In genomic region chr5:86896916-86897315, GRCh38 we compare ENCODE assay signal across 27 cellular contexts.
"Had no signal": no experiment of that assay in that cellular context is flagged by ENCODE, and none has a peak within 500 bp of the region (broad histone marks: within the 10 kb centered on the region; RNA-seq: fewer than 3 reads in every experiment).

No MANE protein-coding gene starts in this region.

- H3K4me1 ChIP-seq: neural progenitor cell, parathyroid adenoma, psoas muscle, right lobe of liver, sigmoid colon, stomach, thyroid gland, tibial nerve, upper lobe of left lung, vagina had no signal

- ATAC-seq: psoas muscle; right cardiac atrium; right lobe of liver; stimulated activated effector memory CD8-positive, alpha-beta T cell treated with anti-CD3 and anti-CD28 coated beads, Interleukin-12 subunit alpha, Interleukin-12 subunit beta, amount 100 ng/mL, for 72 hours; stimulated activated naive B cell treated with anti-CD40 and anti-IgM and Interleukin-4, amounts not matched to agents 10 μg/mL and 1 μg/mL and 100 μg/mL, for 72 hours had no signal

- H3K9me3 Mint-ChIP-seq: nephron; neural progenitor cell; stimulated activated effector memory CD8-positive, alpha-beta T cell treated with anti-CD3 and anti-CD28 coated beads, Interleukin-12 subunit alpha, Interleukin-12 subunit beta, amount 100 ng/mL, for 72 hours; stimulated activated naive B cell treated with anti-CD40 and anti-IgM and Interleukin-4, amounts not matched to agents 10 μg/mL and 1 μg/mL and 100 μg/mL, for 72 hours; stimulated activated naive CD8-positive, alpha-beta T cell treated with anti-CD3 and anti-CD28 coated beads, Interleukin-15, Interleukin-2, amounts not matched to agents 100 ng/mL and 50 ng/mL, for 24 hours had no signal

- H3K36me3 ChIP-seq: neural progenitor cell, ovary, right lobe of liver, sigmoid colon, stomach, thoracic aorta, thyroid gland, tibial nerve, upper lobe of left lung, vagina had no signal

- H3K9me3 ChIP-seq: ovary, psoas muscle, right lobe of liver, sigmoid colon, stomach, thoracic aorta, thyroid gland, tibial nerve, upper lobe of left lung, vagina had no signal

- H3K27ac ChIP-seq: neural progenitor cell, ovary, parathyroid adenoma, psoas muscle, right lobe of liver, sigmoid colon, stomach, thoracic aorta, thyroid gland, tibial nerve, upper lobe of left lung, vagina had no signal

- H3K27me3 Mint-ChIP-seq: progenitor cell of endocrine pancreas had no signal

- H3K4me3 ChIP-seq: neural progenitor cell, ovary, psoas muscle, right lobe of liver, sigmoid colon, stomach, thoracic aorta, thyroid gland, tibial nerve, upper lobe of left lung, vagina had no signal

- H3K9ac ChIP-seq: neural progenitor cell, parathyroid adenoma had no signal

- H3K27me3 ChIP-seq: neural progenitor cell, ovary, sigmoid colon, stomach, thyroid gland, tibial nerve, upper lobe of left lung, vagina had no signal

- H3K36me3 Mint-ChIP-seq: neural progenitor cell; stimulated activated effector memory CD8-positive, alpha-beta T cell treated with anti-CD3 and anti-CD28 coated beads, Interleukin-12 subunit alpha, Interleukin-12 subunit beta, amount 100 ng/mL, for 72 hours; stimulated activated naive B cell treated with anti-CD40 and anti-IgM and Interleukin-4, amounts not matched to agents 10 μg/mL and 1 μg/mL and 100 μg/mL, for 72 hours had no signal

- H3K4me1 Mint-ChIP-seq: nephron; neural progenitor cell; stimulated activated effector memory CD8-positive, alpha-beta T cell treated with anti-CD3 and anti-CD28 coated beads, Interleukin-12 subunit alpha, Interleukin-12 subunit beta, amount 100 ng/mL, for 72 hours; stimulated activated naive B cell treated with anti-CD40 and anti-IgM and Interleukin-4, amounts not matched to agents 10 μg/mL and 1 μg/mL and 100 μg/mL, for 72 hours had no signal

- DNase-seq: occipital lobe; ovary; posterior cingulate gyrus; psoas muscle; right cardiac atrium; right lobe of liver; sigmoid colon; small intestine; stimulated activated CD4-positive, alpha-beta T cell treated with anti-CD3 and anti-CD28 coated beads, Interleukin-15, amount 100 ng/mL, for 24 hours; stimulated activated CD4-positive, alpha-beta T cell treated with anti-CD3 and anti-CD28 coated beads, Interleukin-2, amount 100 ng/mL, for 24 hours; stimulated activated CD4-positive, alpha-beta T cell treated with anti-CD3 and anti-CD28 coated beads, Interleukin-2, amount 100 ng/mL, for 48 hours; stimulated activated CD4-positive, alpha-beta T cell treated with anti-CD3 and anti-CD28 coated beads, Interleukin-4, amount 100 ng/mL, for 24 hours; stimulated activated naive B cell treated with anti-CD40 and anti-IgM and Interleukin-4, amounts not matched to agents 10 μg/mL and 1 μg/mL and 100 μg/mL, for 72 hours; stimulated activated naive CD4-positive, alpha-beta T cell treated with Interleukin-2 at 50 U/mL for 16 hours; stomach; thyroid gland; trophoblast cell; upper lobe of left lung had no signal

- H3K27ac Mint-ChIP-seq: nephron; neural progenitor cell; progenitor cell of endocrine pancreas; stimulated activated effector memory CD8-positive, alpha-beta T cell treated with anti-CD3 and anti-CD28 coated beads, Interleukin-12 subunit alpha, Interleukin-12 subunit beta, amount 100 ng/mL, for 72 hours; stimulated activated naive B cell treated with anti-CD40 and anti-IgM and Interleukin-4, amounts not matched to agents 10 μg/mL and 1 μg/mL and 100 μg/mL, for 72 hours; stimulated activated naive CD8-positive, alpha-beta T cell treated with anti-CD3 and anti-CD28 coated beads, Interleukin-15, Interleukin-2, amounts not matched to agents 100 ng/mL and 50 ng/mL, for 24 hours had no signal

- H3K4me3 Mint-ChIP-seq: nephron; neural progenitor cell; stimulated activated effector memory CD8-positive, alpha-beta T cell treated with anti-CD3 and anti-CD28 coated beads, Interleukin-12 subunit alpha, Interleukin-12 subunit beta, amount 100 ng/mL, for 72 hours; stimulated activated naive B cell treated with anti-CD40 and anti-IgM and Interleukin-4, amounts not matched to agents 10 μg/mL and 1 μg/mL and 100 μg/mL, for 72 hours; stimulated activated naive CD8-positive, alpha-beta T cell treated with anti-CD3 and anti-CD28 coated beads, Interleukin-15, Interleukin-2, amounts not matched to agents 100 ng/mL and 50 ng/mL, for 24 hours had no signal
